ENCODE assay signal across 11 cellular contexts in genomic region chr5:103428411-103428871, GRCh38.
DNase-seq lines count a peak whose midpoint lies in the region; ATAC-seq and TF ChIP-seq lines count a peak whose summit lies in the region.
"Had no signal": no experiment of that assay in that cellular context is flagged by ENCODE, and none has a peak within 500 bp of the region (broad histone marks: within the 10 kb centered on the region; RNA-seq: fewer than 3 reads in every experiment).

No MANE protein-coding gene starts in this region.

- no peaks in the 10 kb centered on the region for H4K20me1 ChIP-seq in osteoblast (ENCODE audit: insufficient read depth, low read length)

- TF ChIP-seq CTCF in choroid plexus epithelial cell (conservative IDR thresholded peaks at IDR 0.05; ENCODE audit: low read depth, low read length) (peak; percentile 6), osteoblast (IDR thresholded peaks at IDR 0.05; ENCODE audit: extremely low read depth, low read depth, low read length) (no peak)

- H2AFZ ChIP-seq in osteoblast (ENCODE audit: low read length): peak overlapping the region; percentile 56

- peak overlapping the region; percentile 63 for H3K4me2 ChIP-seq in osteoblast (ENCODE audit: insufficient read depth, low read length)

- H3K9me3 ChIP-seq in osteoblast (ENCODE audit: low read depth, low read length): no peaks in the 10 kb centered on the region
- H3K9me3 ChIP-seq: neutrophil had no signal

- H3K27ac ChIP-seq in osteoblast (ENCODE audit: low read depth, low read length): peak overlapping the region; percentile 84
- H3K27ac ChIP-seq: neutrophil had no signal

- DNase-seq in EH (ENCODE audit: low read depth): peak; percentile 92
- DNase-seq in NCI-H1105 treated with DMSO at 0.1 percent for 48 hours (lab: John Stamatoyannopoulos, UW): peak; percentile 42
- DNase-seq in choroid plexus epithelial cell (ENCODE audit: low read depth): peak; percentile 97
- DNase-seq in osteoblast (ENCODE audit: insufficient read length, low spot score, missing footprints): peak; percentile 77
- DNase-seq in left lobe of liver (ENCODE audit: low spot score): no peak
- no peak for DNase-seq in NOMO-1 treated with DMSO at 0.1 percent for 48 hours (lab: John Stamatoyannopoulos, UW; ENCODE audit: unreplicated experiment)
- DNase-seq in effector memory CD8-positive, alpha-beta T cell: no peak
- DNase-seq: activated CD4-positive, alpha-beta T cell treated with anti-CD3 and anti-CD28 coated beads, Interleukin-2, amount 50 U/mL, for 1 hour had no signal

- H3K4me1 Mint-ChIP-seq in effector memory CD8-positive, alpha-beta T cell (ENCODE audit: low read depth in 2 of 2): no peaks in the 10 kb centered on the region

- H3K4me1 ChIP-seq in osteoblast (ENCODE audit: insufficient read depth, low read length): peaks cover 72% of the 10 kb centered on the region

- no peaks in the 10 kb centered on the region for H3K27me3 ChIP-seq in osteoblast (ENCODE audit: insufficient read depth, low read length)
- H3K27me3 ChIP-seq: neutrophil had no signal

- ATAC-seq in HG02870 (IDR thresholded peaks at IDR 0.05; ENCODE audit: unreplicated experiment) (no peak), left lobe of liver (no peak)
- ATAC-seq in effector memory CD8-positive, alpha-beta T cell (replicated peaks): no peak
- ATAC-seq: Panc1 had no signal

- no peaks in the 10 kb centered on the region for H3K36me3 ChIP-seq in osteoblast (ENCODE audit: insufficient read depth, low read length)
- H3K36me3 ChIP-seq: neutrophil had no signal

- no peaks in the 10 kb centered on the region for H3K36me3 Mint-ChIP-seq in effector memory CD8-positive, alpha-beta T cell (ENCODE audit: insufficient read depth)

- no peak overlapping the region for H3K4me3 Mint-ChIP-seq in effector memory CD8-positive, alpha-beta T cell

- H3K9me3 Mint-ChIP-seq in effector memory CD8-positive, alpha-beta T cell: no peaks in the 10 kb centered on the region

- H3K79me2 ChIP-seq in osteoblast (ENCODE audit: insufficient read depth, low read length): no peaks in the 10 kb centered on the region

- H3K4me3 ChIP-seq in choroid plexus epithelial cell (ENCODE audit: low read depth, low read length): no peak overlapping the region
- H3K4me3 ChIP-seq in osteoblast (ENCODE audit: insufficient read depth, low read length): no peak overlapping the region

- H3K27me3 Mint-ChIP-seq in effector memory CD8-positive, alpha-beta T cell: peaks cover 0 to 9% of the 10 kb centered on the region in 2 donors

- H3K27ac Mint-ChIP-seq in effector memory CD8-positive, alpha-beta T cell: no peak overlapping the region

Comparison
In these comparisons a context has a peak if more than half of its experiments do, and no peak if none do; other contexts are left out.
1. DNase-seq: peak in EH (single experiment), NCI-H1105 treated with DMSO at 0.1 percent for 48 hours (single experiment), choroid plexus epithelial cell (single experiment) and osteoblast (single experiment); none in left lobe of liver (single experiment), NOMO-1 treated with DMSO at 0.1 percent for 48 hours (single experiment) and effector memory CD8-positive, alpha-beta T cell (0 of 3).